Comparison of ENCODE assay signal across 16 cellular contexts in genomic region chr22:19630614-19631013, GRCh38.
"Had no signal": no experiment of that assay in that cellular context is flagged by ENCODE, and none has a peak within 500 bp of the region (broad histone marks: within the 10 kb centered on the region; RNA-seq: fewer than 3 reads in every experiment).

No MANE protein-coding gene starts in this region.

- H3K9me3 Mint-ChIP-seq: naive thymus-derived CD8-positive, alpha-beta T cell; nephron; neural crest cell; stimulated activated effector memory CD8-positive, alpha-beta T cell treated with anti-CD3 and anti-CD28 coated beads, Interleukin-12 subunit alpha, Interleukin-12 subunit beta, amount 100 ng/mL, for 72 hours; stimulated activated naive CD8-positive, alpha-beta T cell treated with anti-CD3 and anti-CD28 coated beads, Interleukin-15, Interleukin-2, amounts not matched to agents 100 ng/mL and 50 ng/mL, for 24 hours had no signal

- H3K27me3 ChIP-seq: upper lobe of right lung had no signal

- H3K4me3 Mint-ChIP-seq: naive thymus-derived CD8-positive, alpha-beta T cell; nephron; neural crest cell; stimulated activated effector memory CD8-positive, alpha-beta T cell treated with anti-CD3 and anti-CD28 coated beads, Interleukin-12 subunit alpha, Interleukin-12 subunit beta, amount 100 ng/mL, for 72 hours; stimulated activated naive CD8-positive, alpha-beta T cell treated with anti-CD3 and anti-CD28 coated beads, Interleukin-15, Interleukin-2, amounts not matched to agents 100 ng/mL and 50 ng/mL, for 24 hours had no signal

- H3K36me3 ChIP-seq: left lung, lower lobe of right lung, sigmoid colon, spleen, suprapubic skin, thoracic aorta, tibial artery, upper lobe of right lung had no signal

- H2AFZ ChIP-seq: parathyroid adenoma had no signal

- H3K9me3 ChIP-seq: left lung, lower lobe of right lung, psoas muscle, sigmoid colon, spleen, suprapubic skin, thoracic aorta, tibial artery, upper lobe of right lung had no signal

- H3K9ac ChIP-seq: parathyroid adenoma had no signal

- H3K4me1 ChIP-seq: parathyroid adenoma, psoas muscle, sigmoid colon, suprapubic skin, tibial artery had no signal

- H3K4me3 ChIP-seq: left lung, lower lobe of right lung, psoas muscle, sigmoid colon, spleen, suprapubic skin, thoracic aorta, tibial artery, upper lobe of right lung had no signal

- H3K27ac Mint-ChIP-seq: nephron; stimulated activated effector memory CD8-positive, alpha-beta T cell treated with anti-CD3 and anti-CD28 coated beads, Interleukin-12 subunit alpha, Interleukin-12 subunit beta, amount 100 ng/mL, for 72 hours; stimulated activated naive CD8-positive, alpha-beta T cell treated with anti-CD3 and anti-CD28 coated beads, Interleukin-15, Interleukin-2, amounts not matched to agents 100 ng/mL and 50 ng/mL, for 24 hours had no signal

- H3K27ac ChIP-seq: left lung, lower lobe of right lung, parathyroid adenoma, psoas muscle, sigmoid colon, spleen, suprapubic skin, thoracic aorta, tibial artery, upper lobe of right lung had no signal

- H3K36me3 Mint-ChIP-seq: naive thymus-derived CD8-positive, alpha-beta T cell; stimulated activated effector memory CD8-positive, alpha-beta T cell treated with anti-CD3 and anti-CD28 coated beads, Interleukin-12 subunit alpha, Interleukin-12 subunit beta, amount 100 ng/mL, for 72 hours had no signal

- FAIRE-seq: small intestine had no signal

- H3K79me2 ChIP-seq: parathyroid adenoma had no signal
